ENCODE assay signal across 1 cellular context in the genomic region with DNA sequence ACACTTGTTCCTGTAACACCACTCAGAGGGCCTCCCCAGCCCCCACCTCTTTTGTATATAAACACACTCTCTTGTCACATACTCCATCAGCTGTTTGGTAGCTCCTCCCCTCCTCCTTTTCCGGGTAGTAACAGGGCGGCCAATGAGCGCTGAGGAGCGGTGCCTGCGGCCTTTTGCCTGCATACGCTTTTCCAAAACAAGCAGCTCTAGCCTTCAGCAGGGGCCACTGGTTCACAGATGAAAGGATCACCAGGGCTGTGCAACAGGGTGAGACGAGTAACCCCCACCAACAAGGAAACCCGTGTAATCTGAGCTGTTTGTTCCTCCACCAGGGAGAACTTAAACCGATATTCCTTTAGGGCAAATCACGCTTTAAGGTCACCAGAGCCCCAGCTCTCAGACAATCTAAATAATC.
A peak's percentile ranks its signal among the peaks of the same experiment; 100 is the strongest.
TF ChIP-seq lines count a peak whose summit lies in the region.

No MANE protein-coding gene starts in this region.

TF ChIP-seq in HepG2, 621 proteins besides CTCF, POLR2A, EP300 and RAD21 (continued from another document and continues in another):
- TF ChIP-seq, protein P1, sequence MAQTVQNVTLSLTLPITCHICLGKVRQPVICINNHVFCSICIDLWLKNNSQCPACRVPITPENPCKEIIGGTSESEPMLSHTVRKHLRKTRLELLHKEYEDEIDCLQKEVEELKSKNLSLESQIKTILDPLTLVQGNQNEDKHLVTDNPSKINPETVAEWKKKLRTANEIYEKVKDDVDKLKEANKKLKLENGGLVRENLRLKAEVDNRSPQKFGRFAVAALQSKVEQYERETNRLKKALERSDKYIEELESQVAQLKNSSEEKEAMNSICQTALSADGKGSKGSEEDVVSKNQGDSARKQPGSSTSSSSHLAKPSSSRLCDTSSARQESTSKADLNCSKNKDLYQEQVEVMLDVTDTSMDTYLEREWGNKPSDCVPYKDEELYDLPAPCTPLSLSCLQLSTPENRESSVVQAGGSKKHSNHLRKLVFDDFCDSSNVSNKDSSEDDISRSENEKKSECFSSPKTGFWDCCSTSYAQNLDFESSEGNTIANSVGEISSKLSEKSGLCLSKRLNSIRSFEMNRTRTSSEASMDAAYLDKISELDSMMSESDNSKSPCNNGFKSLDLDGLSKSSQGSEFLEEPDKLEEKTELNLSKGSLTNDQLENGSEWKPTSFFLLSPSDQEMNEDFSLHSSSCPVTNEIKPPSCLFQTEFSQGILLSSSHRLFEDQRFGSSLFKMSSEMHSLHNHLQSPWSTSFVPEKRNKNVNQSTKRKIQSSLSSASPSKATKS (CRISPR knock-in tag; IDR thresholded peaks at IDR 0.05) = no peak
- no peak for TF ChIP-seq ZNF780A (CRISPR knock-in tag; IDR thresholded peaks at IDR 0.05)
- TF ChIP-seq ZNF549 (CRISPR knock-in tag; IDR thresholded peaks at IDR 0.05) = no peak
- TF ChIP-seq, protein P2, sequence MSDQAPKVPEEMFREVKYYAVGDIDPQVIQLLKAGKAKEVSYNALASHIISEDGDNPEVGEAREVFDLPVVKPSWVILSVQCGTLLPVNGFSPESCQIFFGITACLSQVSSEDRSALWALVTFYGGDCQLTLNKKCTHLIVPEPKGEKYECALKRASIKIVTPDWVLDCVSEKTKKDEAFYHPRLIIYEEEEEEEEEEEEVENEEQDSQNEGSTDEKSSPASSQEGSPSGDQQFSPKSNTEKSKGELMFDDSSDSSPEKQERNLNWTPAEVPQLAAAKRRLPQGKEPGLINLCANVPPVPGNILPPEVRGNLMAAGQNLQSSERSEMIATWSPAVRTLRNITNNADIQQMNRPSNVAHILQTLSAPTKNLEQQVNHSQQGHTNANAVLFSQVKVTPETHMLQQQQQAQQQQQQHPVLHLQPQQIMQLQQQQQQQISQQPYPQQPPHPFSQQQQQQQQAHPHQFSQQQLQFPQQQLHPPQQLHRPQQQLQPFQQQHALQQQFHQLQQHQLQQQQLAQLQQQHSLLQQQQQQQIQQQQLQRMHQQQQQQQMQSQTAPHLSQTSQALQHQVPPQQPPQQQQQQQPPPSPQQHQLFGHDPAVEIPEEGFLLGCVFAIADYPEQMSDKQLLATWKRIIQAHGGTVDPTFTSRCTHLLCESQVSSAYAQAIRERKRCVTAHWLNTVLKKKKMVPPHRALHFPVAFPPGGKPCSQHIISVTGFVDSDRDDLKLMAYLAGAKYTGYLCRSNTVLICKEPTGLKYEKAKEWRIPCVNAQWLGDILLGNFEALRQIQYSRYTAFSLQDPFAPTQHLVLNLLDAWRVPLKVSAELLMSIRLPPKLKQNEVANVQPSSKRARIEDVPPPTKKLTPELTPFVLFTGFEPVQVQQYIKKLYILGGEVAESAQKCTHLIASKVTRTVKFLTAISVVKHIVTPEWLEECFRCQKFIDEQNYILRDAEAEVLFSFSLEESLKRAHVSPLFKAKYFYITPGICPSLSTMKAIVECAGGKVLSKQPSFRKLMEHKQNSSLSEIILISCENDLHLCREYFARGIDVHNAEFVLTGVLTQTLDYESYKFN (CRISPR knock-in tag; conservative IDR thresholded peaks at IDR 0.05) = peak; percentile 97
- TF ChIP-seq, protein P3, sequence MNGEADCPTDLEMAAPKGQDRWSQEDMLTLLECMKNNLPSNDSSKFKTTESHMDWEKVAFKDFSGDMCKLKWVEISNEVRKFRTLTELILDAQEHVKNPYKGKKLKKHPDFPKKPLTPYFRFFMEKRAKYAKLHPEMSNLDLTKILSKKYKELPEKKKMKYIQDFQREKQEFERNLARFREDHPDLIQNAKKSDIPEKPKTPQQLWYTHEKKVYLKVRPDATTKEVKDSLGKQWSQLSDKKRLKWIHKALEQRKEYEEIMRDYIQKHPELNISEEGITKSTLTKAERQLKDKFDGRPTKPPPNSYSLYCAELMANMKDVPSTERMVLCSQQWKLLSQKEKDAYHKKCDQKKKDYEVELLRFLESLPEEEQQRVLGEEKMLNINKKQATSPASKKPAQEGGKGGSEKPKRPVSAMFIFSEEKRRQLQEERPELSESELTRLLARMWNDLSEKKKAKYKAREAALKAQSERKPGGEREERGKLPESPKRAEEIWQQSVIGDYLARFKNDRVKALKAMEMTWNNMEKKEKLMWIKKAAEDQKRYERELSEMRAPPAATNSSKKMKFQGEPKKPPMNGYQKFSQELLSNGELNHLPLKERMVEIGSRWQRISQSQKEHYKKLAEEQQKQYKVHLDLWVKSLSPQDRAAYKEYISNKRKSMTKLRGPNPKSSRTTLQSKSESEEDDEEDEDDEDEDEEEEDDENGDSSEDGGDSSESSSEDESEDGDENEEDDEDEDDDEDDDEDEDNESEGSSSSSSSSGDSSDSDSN (CRISPR knock-in tag; IDR thresholded peaks at IDR 0.05) = no peak; the same call in 1 of the 2 replicates
- no peak for TF ChIP-seq ZBTB7A (CRISPR knock-in tag; IDR thresholded peaks at IDR 0.05)
- TF ChIP-seq NFKBIZ (CRISPR knock-in tag; IDR thresholded peaks at IDR 0.05) = no peak
- TF ChIP-seq FOXJ3 (CRISPR knock-in tag; IDR thresholded peaks at IDR 0.05; ENCODE audit: borderline replicate concordance) = peak; percentile 83; the same call in 1 of the 2 replicates
- TF ChIP-seq ZFP41 (CRISPR knock-in tag; IDR thresholded peaks at IDR 0.05; ENCODE audit: borderline replicate concordance) = no peak
- TF ChIP-seq, protein P4, sequence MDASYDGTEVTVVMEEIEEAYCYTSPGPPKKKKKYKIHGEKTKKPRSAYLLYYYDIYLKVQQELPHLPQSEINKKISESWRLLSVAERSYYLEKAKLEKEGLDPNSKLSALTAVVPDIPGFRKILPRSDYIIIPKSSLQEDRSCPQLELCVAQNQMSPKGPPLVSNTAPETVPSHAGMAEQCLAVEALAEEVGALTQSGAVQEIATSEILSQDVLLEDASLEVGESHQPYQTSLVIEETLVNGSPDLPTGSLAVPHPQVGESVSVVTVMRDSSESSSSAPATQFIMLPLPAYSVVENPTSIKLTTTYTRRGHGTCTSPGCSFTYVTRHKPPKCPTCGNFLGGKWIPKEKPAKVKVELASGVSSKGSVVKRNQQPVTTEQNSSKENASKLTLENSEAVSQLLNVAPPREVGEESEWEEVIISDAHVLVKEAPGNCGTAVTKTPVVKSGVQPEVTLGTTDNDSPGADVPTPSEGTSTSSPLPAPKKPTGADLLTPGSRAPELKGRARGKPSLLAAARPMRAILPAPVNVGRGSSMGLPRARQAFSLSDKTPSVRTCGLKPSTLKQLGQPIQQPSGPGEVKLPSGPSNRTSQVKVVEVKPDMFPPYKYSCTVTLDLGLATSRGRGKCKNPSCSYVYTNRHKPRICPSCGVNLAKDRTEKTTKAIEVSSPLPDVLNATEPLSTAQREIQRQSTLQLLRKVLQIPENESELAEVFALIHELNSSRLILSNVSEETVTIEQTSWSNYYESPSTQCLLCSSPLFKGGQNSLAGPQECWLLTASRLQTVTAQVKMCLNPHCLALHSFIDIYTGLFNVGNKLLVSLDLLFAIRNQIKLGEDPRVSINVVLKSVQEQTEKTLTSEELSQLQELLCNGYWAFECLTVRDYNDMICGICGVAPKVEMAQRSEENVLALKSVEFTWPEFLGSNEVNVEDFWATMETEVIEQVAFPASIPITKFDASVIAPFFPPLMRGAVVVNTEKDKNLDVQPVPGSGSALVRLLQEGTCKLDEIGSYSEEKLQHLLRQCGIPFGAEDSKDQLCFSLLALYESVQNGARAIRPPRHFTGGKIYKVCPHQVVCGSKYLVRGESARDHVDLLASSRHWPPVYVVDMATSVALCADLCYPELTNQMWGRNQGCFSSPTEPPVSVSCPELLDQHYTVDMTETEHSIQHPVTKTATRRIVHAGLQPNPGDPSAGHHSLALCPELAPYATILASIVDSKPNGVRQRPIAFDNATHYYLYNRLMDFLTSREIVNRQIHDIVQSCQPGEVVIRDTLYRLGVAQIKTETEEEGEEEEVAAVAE (CRISPR knock-in tag; IDR thresholded peaks at IDR 0.05; ENCODE audit: borderline replicate concordance) = peak; percentile 38; the same call in 1 of the 2 replicates
- TF ChIP-seq, protein P5, sequence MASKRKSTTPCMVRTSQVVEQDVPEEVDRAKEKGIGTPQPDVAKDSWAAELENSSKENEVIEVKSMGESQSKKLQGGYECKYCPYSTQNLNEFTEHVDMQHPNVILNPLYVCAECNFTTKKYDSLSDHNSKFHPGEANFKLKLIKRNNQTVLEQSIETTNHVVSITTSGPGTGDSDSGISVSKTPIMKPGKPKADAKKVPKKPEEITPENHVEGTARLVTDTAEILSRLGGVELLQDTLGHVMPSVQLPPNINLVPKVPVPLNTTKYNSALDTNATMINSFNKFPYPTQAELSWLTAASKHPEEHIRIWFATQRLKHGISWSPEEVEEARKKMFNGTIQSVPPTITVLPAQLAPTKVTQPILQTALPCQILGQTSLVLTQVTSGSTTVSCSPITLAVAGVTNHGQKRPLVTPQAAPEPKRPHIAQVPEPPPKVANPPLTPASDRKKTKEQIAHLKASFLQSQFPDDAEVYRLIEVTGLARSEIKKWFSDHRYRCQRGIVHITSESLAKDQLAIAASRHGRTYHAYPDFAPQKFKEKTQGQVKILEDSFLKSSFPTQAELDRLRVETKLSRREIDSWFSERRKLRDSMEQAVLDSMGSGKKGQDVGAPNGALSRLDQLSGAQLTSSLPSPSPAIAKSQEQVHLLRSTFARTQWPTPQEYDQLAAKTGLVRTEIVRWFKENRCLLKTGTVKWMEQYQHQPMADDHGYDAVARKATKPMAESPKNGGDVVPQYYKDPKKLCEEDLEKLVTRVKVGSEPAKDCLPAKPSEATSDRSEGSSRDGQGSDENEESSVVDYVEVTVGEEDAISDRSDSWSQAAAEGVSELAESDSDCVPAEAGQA (IDR thresholded peaks at IDR 0.05; ENCODE audit: low read depth) = no peak
- TF ChIP-seq, protein P5 (CRISPR knock-in tag; IDR thresholded peaks at IDR 0.05; ENCODE audit: borderline replicate concordance) = no peak
- no peak for TF ChIP-seq SNAI1 (CRISPR knock-in tag; IDR thresholded peaks at IDR 0.05; ENCODE audit: borderline replicate concordance)
- no peak for TF ChIP-seq KMT2A (CRISPR knock-in tag; IDR thresholded peaks at IDR 0.05)
- TF ChIP-seq ZNF670 (CRISPR knock-in tag; IDR thresholded peaks at IDR 0.05; ENCODE audit: borderline replicate concordance) = peak; percentile 89
- TF ChIP-seq, protein P6, sequence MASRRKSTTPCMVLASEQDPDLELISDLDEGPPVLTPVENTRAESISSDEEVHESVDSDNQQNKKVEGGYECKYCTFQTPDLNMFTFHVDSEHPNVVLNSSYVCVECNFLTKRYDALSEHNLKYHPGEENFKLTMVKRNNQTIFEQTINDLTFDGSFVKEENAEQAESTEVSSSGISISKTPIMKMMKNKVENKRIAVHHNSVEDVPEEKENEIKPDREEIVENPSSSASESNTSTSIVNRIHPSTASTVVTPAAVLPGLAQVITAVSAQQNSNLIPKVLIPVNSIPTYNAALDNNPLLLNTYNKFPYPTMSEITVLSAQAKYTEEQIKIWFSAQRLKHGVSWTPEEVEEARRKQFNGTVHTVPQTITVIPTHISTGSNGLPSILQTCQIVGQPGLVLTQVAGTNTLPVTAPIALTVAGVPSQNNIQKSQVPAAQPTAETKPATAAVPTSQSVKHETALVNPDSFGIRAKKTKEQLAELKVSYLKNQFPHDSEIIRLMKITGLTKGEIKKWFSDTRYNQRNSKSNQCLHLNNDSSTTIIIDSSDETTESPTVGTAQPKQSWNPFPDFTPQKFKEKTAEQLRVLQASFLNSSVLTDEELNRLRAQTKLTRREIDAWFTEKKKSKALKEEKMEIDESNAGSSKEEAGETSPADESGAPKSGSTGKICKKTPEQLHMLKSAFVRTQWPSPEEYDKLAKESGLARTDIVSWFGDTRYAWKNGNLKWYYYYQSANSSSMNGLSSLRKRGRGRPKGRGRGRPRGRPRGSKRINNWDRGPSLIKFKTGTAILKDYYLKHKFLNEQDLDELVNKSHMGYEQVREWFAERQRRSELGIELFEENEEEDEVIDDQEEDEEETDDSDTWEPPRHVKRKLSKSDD (CRISPR knock-in tag; IDR thresholded peaks at IDR 0.05; ENCODE audit: low read depth) = peak; percentile 27; the same call in 1 of the 2 replicates
- TF ChIP-seq, protein P7, sequence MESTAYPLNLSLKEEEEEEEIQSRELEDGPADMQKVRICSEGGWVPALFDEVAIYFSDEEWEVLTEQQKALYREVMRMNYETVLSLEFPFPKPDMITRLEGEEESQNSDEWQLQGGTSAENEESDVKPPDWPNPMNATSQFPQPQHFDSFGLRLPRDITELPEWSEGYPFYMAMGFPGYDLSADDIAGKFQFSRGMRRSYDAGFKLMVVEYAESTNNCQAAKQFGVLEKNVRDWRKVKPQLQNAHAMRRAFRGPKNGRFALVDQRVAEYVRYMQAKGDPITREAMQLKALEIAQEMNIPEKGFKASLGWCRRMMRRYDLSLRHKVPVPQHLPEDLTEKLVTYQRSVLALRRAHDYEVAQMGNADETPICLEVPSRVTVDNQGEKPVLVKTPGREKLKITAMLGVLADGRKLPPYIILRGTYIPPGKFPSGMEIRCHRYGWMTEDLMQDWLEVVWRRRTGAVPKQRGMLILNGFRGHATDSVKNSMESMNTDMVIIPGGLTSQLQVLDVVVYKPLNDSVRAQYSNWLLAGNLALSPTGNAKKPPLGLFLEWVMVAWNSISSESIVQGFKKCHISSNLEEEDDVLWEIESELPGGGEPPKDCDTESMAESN (CRISPR knock-in tag; conservative IDR thresholded peaks at IDR 0.05) = 0 out of 2 replicates have a peak, but pooled peaks have one; percentile 2
- TF ChIP-seq SIN3A (IDR thresholded peaks at IDR 0.05; ENCODE audit: borderline replicate concordance, low read depth, low read length) = peak; percentile 96
- no peak for TF ChIP-seq ZNF703 (CRISPR knock-in tag; IDR thresholded peaks at IDR 0.05; ENCODE audit: borderline replicate concordance)
- peak; percentile 37; the same call in 1 of the 2 replicates for TF ChIP-seq ZFP1 (CRISPR knock-in tag; IDR thresholded peaks at IDR 0.05)
- no peak for TF ChIP-seq RELA (CRISPR knock-in tag; IDR thresholded peaks at IDR 0.05)
- TF ChIP-seq ZNF746 (CRISPR knock-in tag; IDR thresholded peaks at IDR 0.05) = no peak
- TF ChIP-seq ZNF274 (CRISPR knock-in tag; IDR thresholded peaks at IDR 0.05) = peak; percentile 55; the same call in 1 of the 2 replicates
- no peak for TF ChIP-seq SRSF9 (IDR thresholded peaks at IDR 0.05; ENCODE audit: borderline replicate concordance, insufficient read depth, low read depth, low read length, poor library complexity, severe bottlenecking)
- no peak for TF ChIP-seq AGO1 (IDR thresholded peaks at IDR 0.05; ENCODE audit: low read depth, low read length, poor library complexity, severe bottlenecking)
